In genomic region chr14:80211143-80212024, GRCh38 we compare ENCODE assay signal across 9 cellular contexts. TPM values are rescaled to one million over a fixed set of nuclear protein-coding genes. Genes with fewer than 3 reads are reported as not detected.
DNase-seq lines count a peak whose midpoint lies in the region; ATAC-seq and TF ChIP-seq lines count a peak whose summit lies in the region.
"Had no signal": no experiment of that assay in that cellular context is flagged by ENCODE, and none has a peak within 500 bp of the region (broad histone marks: within the 10 kb centered on the region; RNA-seq: fewer than 3 reads in every experiment).

Gene DIO2, minus strand, starts transcription at chr14:80211504. Its CDS starts 32 bp downstream, at chr14:80211472.

- H3K27ac Mint-ChIP-seq in type B pancreatic cell = peak within 1 kb of the TSS; percentile 59
- no peak within 1 kb of the TSS for H3K27ac Mint-ChIP-seq in activated naive CD4-positive, alpha-beta T cell treated with anti-CD3 and anti-CD28 coated beads, Interleukin-2, amount 10 ng/mL, durations not matched to agents 7 days and 5 days
- H3K27ac Mint-ChIP-seq: dendritic cell treated with granulocyte-macrophage colony-stimulating factor and Interleukin-4, amounts not matched to agents 40 ng/mL and 50 ng/mL, for 4 days had no signal

- CTCF ChIA-PET in activated naive CD4-positive, alpha-beta T cell treated with anti-CD3 and anti-CD28 coated beads, Interleukin-2, amount 10 ng/mL, durations not matched to agents 7 days and 5 days (lab: Charles Lee) = no interaction called here

- H3K9me3 Mint-ChIP-seq in type B pancreatic cell = no peaks in the 10 kb centered on the region
- no peaks in the 10 kb centered on the region for H3K9me3 Mint-ChIP-seq in activated naive CD4-positive, alpha-beta T cell treated with anti-CD3 and anti-CD28 coated beads, Interleukin-2, amount 10 ng/mL, durations not matched to agents 7 days and 5 days
- H3K9me3 Mint-ChIP-seq: dendritic cell treated with granulocyte-macrophage colony-stimulating factor and Interleukin-4, amounts not matched to agents 40 ng/mL and 50 ng/mL, for 4 days had no signal

- peak; percentile 11 for DNase-seq in HS-27A (ENCODE audit: low read depth)
- DNase-seq in cerebellar cortex (ENCODE audit: low spot score) = peak; percentile 6
- DNase-seq in lung microvascular endothelial cell (ENCODE audit: low read depth in 2 of 2) = peak; percentile 8 to 13
- DNase-seq in type B pancreatic cell (ENCODE audit: extremely low spot score, unreplicated experiment) = no peak
- DNase-seq in activated naive CD4-positive, alpha-beta T cell treated with anti-CD3 and anti-CD28 coated beads, Interleukin-2, amount 10 ng/mL, durations not matched to agents 7 days and 5 days = no peak
- DNase-seq in COR-L47 (lab: John Stamatoyannopoulos, UW) = no peak

- no peak for ATAC-seq in GM21528 (IDR thresholded peaks at IDR 0.05; ENCODE audit: low FRiP score, unreplicated experiment)
- ATAC-seq: HCT116 had no signal

- TF ChIP-seq CTCF in type B pancreatic cell (conservative IDR thresholded peaks at IDR 0.05) = no peak

- H3K4me3 Mint-ChIP-seq in type B pancreatic cell = peak within 1 kb of the TSS; percentile 85
- H3K4me3 Mint-ChIP-seq in activated naive CD4-positive, alpha-beta T cell treated with anti-CD3 and anti-CD28 coated beads, Interleukin-2, amount 10 ng/mL, durations not matched to agents 7 days and 5 days = no peak within 1 kb of the TSS
- H3K4me3 Mint-ChIP-seq: dendritic cell treated with granulocyte-macrophage colony-stimulating factor and Interleukin-4, amounts not matched to agents 40 ng/mL and 50 ng/mL, for 4 days had no signal

- H3K27me3 Mint-ChIP-seq in type B pancreatic cell = peaks cover 11% of the 10 kb centered on the region
- no peaks in the 10 kb centered on the region for H3K27me3 Mint-ChIP-seq in activated naive CD4-positive, alpha-beta T cell treated with anti-CD3 and anti-CD28 coated beads, Interleukin-2, amount 10 ng/mL, durations not matched to agents 7 days and 5 days
- H3K27me3 Mint-ChIP-seq: dendritic cell treated with granulocyte-macrophage colony-stimulating factor and Interleukin-4, amounts not matched to agents 40 ng/mL and 50 ng/mL, for 4 days had no signal

- H3K36me3 Mint-ChIP-seq in type B pancreatic cell = no peaks in the 10 kb centered on the region
- H3K36me3 Mint-ChIP-seq in activated naive CD4-positive, alpha-beta T cell treated with anti-CD3 and anti-CD28 coated beads, Interleukin-2, amount 10 ng/mL, durations not matched to agents 7 days and 5 days = no peaks in the 10 kb centered on the region

- peaks cover 13% of the 10 kb centered on the region for H3K4me1 Mint-ChIP-seq in type B pancreatic cell (ENCODE audit: unreplicated experiment)
- no peaks in the 10 kb centered on the region for H3K4me1 Mint-ChIP-seq in activated naive CD4-positive, alpha-beta T cell treated with anti-CD3 and anti-CD28 coated beads, Interleukin-2, amount 10 ng/mL, durations not matched to agents 7 days and 5 days

RNA-seq across cellular contexts. Expression of gene DIO2, which starts in this region (rescaled TPM):
- total RNA-seq in lung microvascular endothelial cell (not detected in 2 replicates), type B pancreatic cell (ENCODE audit: low replicate concordance) (3.5 and 7.6 TPM in 2 replicates)

Comparison
In these comparisons a context has a peak if more than half of its experiments do, and no peak if none do; other contexts are left out.
1. Peak in DNase-seq in lung microvascular endothelial cell; RNA of the gene not detected or under 1 TPM.
2. DNase-seq: peak in HS-27A (single experiment) and cerebellar cortex (single experiment); none in type B pancreatic cell (single experiment), activated naive CD4-positive, alpha-beta T cell treated with anti-CD3 and anti-CD28 coated beads, Interleukin-2, amount 10 ng/mL, durations not matched to agents 7 days and 5 days (single experiment) and COR-L47 (single experiment).